In the genomic region with DNA sequence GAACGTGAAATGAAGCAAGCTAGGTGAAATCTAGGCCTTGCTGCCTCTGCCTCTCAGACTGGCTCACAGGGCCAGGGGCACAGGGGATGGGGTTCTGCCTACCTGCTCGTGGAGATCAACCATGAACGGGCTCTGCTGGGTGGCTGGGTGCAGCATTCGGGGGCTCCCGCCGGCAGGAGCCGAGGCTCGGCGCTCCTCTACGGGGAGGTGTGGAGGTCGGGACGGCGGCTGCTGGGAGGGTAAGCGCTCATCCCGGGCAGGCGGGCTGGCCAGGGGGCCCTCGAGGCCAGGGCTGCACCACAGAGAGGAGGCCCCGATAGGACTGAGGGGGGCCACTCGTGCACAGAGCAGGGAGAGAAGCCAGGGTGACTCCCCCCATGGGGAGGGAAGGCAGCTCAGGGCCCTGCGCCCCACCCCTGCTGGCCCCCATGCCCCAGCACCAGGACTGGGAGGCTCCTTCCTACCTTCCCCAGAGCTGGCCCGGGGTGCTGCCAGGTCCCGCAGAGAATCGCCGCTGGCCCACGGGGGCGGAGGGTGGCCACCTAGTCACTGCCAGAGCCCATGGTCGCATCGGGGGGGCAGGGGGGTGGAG, we compare ENCODE assay signal across 18 cellular contexts. TPM values are rescaled to one million over a fixed set of nuclear protein-coding genes. Genes with fewer than 3 reads are reported as not detected.
DNase-seq lines count a peak whose midpoint lies in the region; ATAC-seq, FAIRE-seq and TF ChIP-seq lines count a peak whose summit lies in the region.
"Had no signal": no experiment of that assay in that cellular context is flagged by ENCODE, and none has a peak within 500 bp of the region (broad histone marks: within the 10 kb centered on the region; RNA-seq: fewer than 3 reads in every experiment).

No MANE protein-coding gene starts in this region.

- 0 out of 2 replicates have a peak, but pooled peaks have one; percentile 32 for TF ChIP-seq POLR2A in GM12878 (IDR thresholded peaks at IDR 0.05; ENCODE audit: low read depth, low read length)

- peak overlapping the region; percentile 96 to 100 (median 98) for H3K4me2 ChIP-seq in BLaER1 treated with 17β-estradiol and CSF1 and Interleukin-3, amounts not matched to agents 10 nM and 100 nM
- peak overlapping the region; percentile 1; the same call in 1 of the 2 replicates for H3K4me2 ChIP-seq in GM12878 (ENCODE audit: control insufficient read depth, insufficient read depth)

- peak overlapping the region in 10 of 11 experiments; percentile 20 to 100 (median 98); a peak in 18 of 22 replicates for H3K27ac ChIP-seq in BLaER1 treated with 17β-estradiol and CSF1 and Interleukin-3, amounts not matched to agents 10 nM and 100 nM
- H3K27ac ChIP-seq in GM12878 (ENCODE audit: control insufficient read depth, insufficient read depth), result no peak overlapping the region
- H3K27ac ChIP-seq in upper lobe of right lung, result no peak overlapping the region

- H3K27ac Mint-ChIP-seq in natural killer cell treated with Interleukin-12 subunit alpha and Interleukin-12 subunit beta and Interleukin-15 and Interleukin-18, amount 100 ng/mL, for 72 hours, result peak overlapping the region; percentile 90 to 95

- CTCF ChIA-PET in GM12878 (lab: Yijun Ruan, JAX), result interaction anchor here (1.5 kb wide), 1 partner anchor 12 kb away, joined by 4 read pairs; no protein-coding TSS in a partner anchor

- ATAC-seq in GM12878, result no peak
- no peak for ATAC-seq in natural killer cell treated with Interleukin-12 subunit alpha and Interleukin-12 subunit beta and Interleukin-15 and Interleukin-18, amount 100 ng/mL, for 72 hours
- no peak for ATAC-seq in upper lobe of right lung

- SMC1A ChIA-PET in GM12878 (lab: Charles Lee; ENCODE audit: uncharacterized antibody, unreplicated experiment), result no interaction called here

- DNase-seq in H7 (peak; percentile 58), GM12878 (ENCODE audit: low read depth, low spot score) (no peak), OCI-M1 (lab: John Stamatoyannopoulos, UW) (no peak), NCI-H526 treated with DMSO at 0.1 percent for 48 hours (lab: John Stamatoyannopoulos, UW) (no peak), upper lobe of right lung (no peak), RKO (ENCODE audit: low spot score) (no peak)
- DNase-seq in natural killer cell treated with Interleukin-12 subunit alpha and Interleukin-12 subunit beta and Interleukin-15 and Interleukin-18, amount 100 ng/mL, for 72 hours (ENCODE audit: low spot score), result no peak
- DNase-seq: activated gamma-delta T cell treated with Interleukin-2 at 50 U/mL for 16 hours, GDM1, NCI-H1105 treated with DMSO at 0.1 percent for 48 hours, NCI-H446 treated with DMSO at 0.1 percent for 48 hours, Peyer's patch had no signal

- H3K36me3 ChIP-seq in BLaER1 treated with 17β-estradiol and CSF1 and Interleukin-3, amounts not matched to agents 10 nM and 100 nM, result peaks cover 28 to 61% (median 47%) of the 10 kb centered on the region in 11 experiments
- peaks cover 29% of the 10 kb centered on the region for H3K36me3 ChIP-seq in H7 (replicated peaks; ENCODE audit: control insufficient read depth, insufficient read depth, low read length)
- H3K36me3 ChIP-seq in GM12878 (ENCODE audit: control insufficient read depth in 2 of 2, insufficient read depth in 2 of 2, low read length in 1 of 2), result peaks cover 14 to 39% of the 10 kb centered on the region in 2 experiments
- peaks cover 48% of the 10 kb centered on the region for H3K36me3 ChIP-seq in upper lobe of right lung

- peak overlapping the region; percentile 43 to 100 (median 97); a peak in 21 of 22 replicates for H3K9ac ChIP-seq in BLaER1 treated with 17β-estradiol and CSF1 and Interleukin-3, amounts not matched to agents 10 nM and 100 nM
- no peak overlapping the region for H3K9ac ChIP-seq in GM12878 (ENCODE audit: control insufficient read depth, insufficient read depth, low read length)

- H3K9me3 Mint-ChIP-seq in natural killer cell treated with Interleukin-12 subunit alpha and Interleukin-12 subunit beta and Interleukin-15 and Interleukin-18, amount 100 ng/mL, for 72 hours, result no peaks in the 10 kb centered on the region

- intact Hi-C loops in GM12878 (cut with micrococcal nuclease; ENCODE audit: unreplicated experiment) (loop anchor here (10.0 kb wide), 2 partner anchors 147 to 1583 kb away; partner anchors contain the start of genes HIGD2A, N4BP3 and NOP16), upper lobe of right lung (cut with DNase I) (no loop called here)

- BruUV-seq in GM12878 (replicated peaks; lab: Mats Ljungman, UMichigan), result no TSS peak

- peaks cover 67 to 88% (median 81%) of the 10 kb centered on the region in 10 experiments for H3K4me1 ChIP-seq in BLaER1 treated with 17β-estradiol and CSF1 and Interleukin-3, amounts not matched to agents 10 nM and 100 nM
- H3K4me1 ChIP-seq in GM12878 (ENCODE audit: control insufficient read depth, insufficient read depth, low read length) (peaks cover 47% of the 10 kb centered on the region), upper lobe of right lung (peaks cover 49% of the 10 kb centered on the region)

- no peak overlapping the region for H2AFZ ChIP-seq in GM12878 (ENCODE audit: control insufficient read depth, low read depth, low read length)

- RAD21 ChIA-PET in GM12878 (lab: Charles Lee; ENCODE audit: unreplicated experiment), result interaction anchor here (1.3 kb wide), 1 partner anchor 116 kb away, joined by 3 read pairs; the partner anchor contains the start of gene CLTB

- peaks cover 57 to 81% (median 78%) of the 10 kb centered on the region in 11 experiments for H4K20me1 ChIP-seq in BLaER1 treated with 17β-estradiol and CSF1 and Interleukin-3, amounts not matched to agents 10 nM and 100 nM
- no peaks in the 10 kb centered on the region; the same call in 1 of the 2 replicates for H4K20me1 ChIP-seq in GM12878 (ENCODE audit: control insufficient read depth, insufficient read depth)

- H3K27me3 ChIP-seq in BLaER1 treated with 17β-estradiol and CSF1 and Interleukin-3, amounts not matched to agents 10 nM and 100 nM, result no peaks in the 10 kb centered on the region
- no peaks in the 10 kb centered on the region for H3K27me3 ChIP-seq in H7 (ENCODE audit: control insufficient read depth, insufficient read depth, low read length)
- no peaks in the 10 kb centered on the region for H3K27me3 ChIP-seq in GM12878 (replicated peaks in 1 of 2; ENCODE audit: control insufficient read depth in 2 of 2, insufficient read depth in 2 of 2, low read length in 1 of 2)
- no peaks in the 10 kb centered on the region for H3K27me3 ChIP-seq in upper lobe of right lung
- H3K27me3 ChIP-seq: cardiac muscle cell, Peyer's patch had no signal

- H3K9me3 ChIP-seq in BLaER1 treated with 17β-estradiol and CSF1 and Interleukin-3, amounts not matched to agents 10 nM and 100 nM (replicated peaks in 1 of 11), result no peaks in the 10 kb centered on the region
- H3K9me3 ChIP-seq in GM12878 (replicated peaks; ENCODE audit: control insufficient read depth, insufficient read depth, low read length) (no peaks in the 10 kb centered on the region), upper lobe of right lung (no peaks in the 10 kb centered on the region)
- H3K9me3 ChIP-seq: Peyer's patch had no signal

- no peaks in the 10 kb centered on the region for H3K27me3 Mint-ChIP-seq in natural killer cell treated with Interleukin-12 subunit alpha and Interleukin-12 subunit beta and Interleukin-15 and Interleukin-18, amount 100 ng/mL, for 72 hours

- no peak for TF ChIP-seq CTCF in GM12878 (IDR thresholded peaks at IDR 0.05 in 2 of 3, conservative IDR thresholded peaks at IDR 0.05 in 1 of 3; ENCODE audit: control insufficient read depth in 2 of 3, extremely low read depth in 1 of 3, insufficient read depth in 1 of 3, low read depth in 3 of 3, low read length in 3 of 3)
- no peak for TF ChIP-seq CTCF in upper lobe of right lung (IDR thresholded peaks at IDR 0.05)

- H3K79me2 ChIP-seq in GM12878 (ENCODE audit: control insufficient read depth, insufficient read depth, low read length), result peaks cover 54% of the 10 kb centered on the region

- FAIRE-seq in GM12878 (lab: Jason Lieb, UNC), result no peak
- FAIRE-seq: endothelial cell of umbilical vein, GM19239 had no signal

- H3K36me3 Mint-ChIP-seq in natural killer cell treated with Interleukin-12 subunit alpha and Interleukin-12 subunit beta and Interleukin-15 and Interleukin-18, amount 100 ng/mL, for 72 hours, result no peaks in the 10 kb centered on the region

- no peak for TF ChIP-seq EP300 in GM12878 (IDR thresholded peaks at IDR 0.05; ENCODE audit: borderline replicate concordance in 1 of 2, control insufficient read depth in 1 of 2, low read depth in 2 of 2, low read length in 2 of 2)

- H3K4me1 Mint-ChIP-seq in natural killer cell treated with Interleukin-12 subunit alpha and Interleukin-12 subunit beta and Interleukin-15 and Interleukin-18, amount 100 ng/mL, for 72 hours (ENCODE audit: low read depth in 2 of 2), result peaks cover 46 to 49% of the 10 kb centered on the region in 2 donors

- in situ Hi-C loops in GM12878 (cut with MboI), result no loop called here

- peak overlapping the region in 8 of 10 experiments; percentile 12 to 95 (median 44); a peak in 16 of 20 replicates for H3K4me3 ChIP-seq in BLaER1 treated with 17β-estradiol and CSF1 and Interleukin-3, amounts not matched to agents 10 nM and 100 nM
- H3K4me3 ChIP-seq in H7 (ENCODE audit: insufficient read depth, low read depth, low read length), result no peak overlapping the region
- H3K4me3 ChIP-seq in GM12878, result no peak overlapping the region
- H3K4me3 ChIP-seq in upper lobe of right lung, result no peak overlapping the region
- H3K4me3 ChIP-seq: cardiac muscle cell had no signal

- 87% methylated on average over 20 of the region's 28 CpGs for WGBS in GM12878 (ENCODE audit: insufficient coverage, insufficient replicate concordance, low lambda C conversion rate, missing lambda C conversion rate)

- no peak overlapping the region for H3K4me3 Mint-ChIP-seq in natural killer cell treated with Interleukin-12 subunit alpha and Interleukin-12 subunit beta and Interleukin-15 and Interleukin-18, amount 100 ng/mL, for 72 hours

- no peak for TF ChIP-seq RAD21 in GM12878 (IDR thresholded peaks at IDR 0.05; ENCODE audit: insufficient read depth, low read depth, low read length)

- POLR2A ChIA-PET in GM12878 (lab: Charles Lee), result no interaction called here

RNA-seq across cellular contexts. Expression of gene RNF44, which starts 5.2 kb away (rescaled TPM):
- 67.4 and 75.6 TPM in 2 replicates for total RNA-seq in H7 (2014; rRNA removed; shearing (Covaris generic))
- total RNA-seq in GM12878 (2013; cell fraction: nucleolus; rRNA removed), result 66.8 and 80.6 TPM in 2 replicates
- total RNA-seq in GM12878 (2014; rRNA removed) (8.8 and 9.4 TPM in 2 replicates), GM12878 (2014; rRNA removed; fragmentation: Illumina TruSeq; extraction: Trizol) (5.7 and 5.8 TPM in 2 replicates), GM12878 (2021) (46.5 and 51.9 TPM in 2 replicates), upper lobe of right lung (48.0 TPM)
- polyA plus RNA-seq in GM12878 (2011; ENCODE audit: low read depth), result 8.0 TPM
- polyA plus RNA-seq in GM12878 (2011; rRNA removed) (5.1 and 8.8 TPM in 2 replicates), GM12878 (2014; fragmentation: Illumina TruSeq; extraction: Trizol) (5.2 and 10.4 TPM in 2 replicates), GM12878 (2014; fragmentation: Nextera tagmentation; extraction: Ambion mirVana) (1 to 10 TPM; 1.7 to 3.5 TPM), GM12878 (2014; rRNA removed) (31.9 and 35.0 TPM in 2 replicates), GM12878 (2016; fragmentation: Nextera tagmentation; extraction: Ambion mirVana) (1 to 10 TPM; 6.4 to 7.1 TPM)
- polyA plus RNA-seq in GM12878 (2011; cell fraction: cytosol; rRNA removed), result 8.6 and 12.4 TPM in 2 replicates
- polyA plus RNA-seq in GM12878 (2011; cell fraction: nucleus; rRNA removed), result 145 and 166 TPM in 2 replicates
- 30.9 and 39.8 TPM in 2 replicates for polyA plus RNA-seq in GM12878 (2012)
- 3.8 and 8.8 TPM in 2 replicates for polyA minus RNA-seq in GM12878 (2011; rRNA and poly(A)+ RNA removed)
- polyA minus RNA-seq in GM12878 (2011; cell fraction: cytosol; rRNA and poly(A)+ RNA removed), result 8.7 and 10.7 TPM in 2 replicates
- 34.7 and 54.1 TPM in 2 replicates for polyA minus RNA-seq in GM12878 (2011; cell fraction: nucleus; rRNA and poly(A)+ RNA removed)
- total RNA-seq in natural killer cell treated with Interleukin-12 subunit alpha and Interleukin-12 subunit beta and Interleukin-15 and Interleukin-18, amount 100 ng/mL, for 72 hours, result 10 to 100 TPM; 58.1 to 76.3 TPM

RNA-seq across cellular contexts. Expression of gene CDHR2, which starts 17.1 kb away (rescaled TPM):
- total RNA-seq in H7 (2014; rRNA removed; shearing (Covaris generic)), result 0.04 and 0.21 TPM in 2 replicates
- 0.15 TPM in 1 of 2 replicates, not detected in the other for total RNA-seq in GM12878 (2013; cell fraction: nucleolus; rRNA removed)
- 0.06 TPM in 1 of 2 replicates, not detected in the other for total RNA-seq in GM12878 (2014; rRNA removed)
- total RNA-seq in GM12878 (2014; rRNA removed; fragmentation: Illumina TruSeq; extraction: Trizol), result 0.04 TPM in 1 of 2 replicates, not detected in the other
- total RNA-seq in GM12878 (2021), result 0.21 and 0.46 TPM in 2 replicates
- polyA plus RNA-seq in GM12878 (2011; ENCODE audit: low read depth), result not detected
- polyA plus RNA-seq in GM12878 (2011; rRNA removed), result 0.03 and 0.10 TPM in 2 replicates
- 0.01 and 0.02 TPM in 2 replicates for polyA plus RNA-seq in GM12878 (2011; cell fraction: cytosol; rRNA removed)
- 0.06 and 0.40 TPM in 2 replicates for polyA plus RNA-seq in GM12878 (2011; cell fraction: nucleus; rRNA removed)
- polyA plus RNA-seq in GM12878 (2012), result 0.15 TPM in 1 of 2 replicates, not detected in the other
- not detected in 2 replicates for polyA plus RNA-seq in GM12878 (2014; fragmentation: Illumina TruSeq; extraction: Trizol)
- polyA plus RNA-seq in GM12878 (2014; fragmentation: Nextera tagmentation; extraction: Ambion mirVana), result not detected
- not detected in 2 replicates for polyA plus RNA-seq in GM12878 (2014; rRNA removed)
- under 1 TPM in 1 of 2 experiments, not detected in 1; 0.19 TPM for polyA plus RNA-seq in GM12878 (2016; fragmentation: Nextera tagmentation; extraction: Ambion mirVana)
- polyA minus RNA-seq in GM12878 (2011; rRNA and poly(A)+ RNA removed), result not detected in 2 replicates
- polyA minus RNA-seq in GM12878 (2011; cell fraction: cytosol; rRNA and poly(A)+ RNA removed), result 0.94 TPM in 1 of 2 replicates, not detected in the other
- 0.12 TPM in 1 of 2 replicates, not detected in the other for polyA minus RNA-seq in GM12878 (2011; cell fraction: nucleus; rRNA and poly(A)+ RNA removed)
- total RNA-seq in natural killer cell treated with Interleukin-12 subunit alpha and Interleukin-12 subunit beta and Interleukin-15 and Interleukin-18, amount 100 ng/mL, for 72 hours, result under 1 TPM; 0.33 to 0.40 TPM
- total RNA-seq in upper lobe of right lung, result 0.35 TPM
- total RNA-seq: endothelial cell of umbilical vein, glomerular endothelial cell had no signal
- polyA plus RNA-seq: CD14-positive monocyte, endothelial cell of umbilical vein had no signal

Comparison
In these comparisons a context has a peak if more than half of its experiments do, and no peak if none do; other contexts are left out.
1. H3K27ac ChIP-seq: peak in BLaER1 treated with 17β-estradiol and CSF1 and Interleukin-3, amounts not matched to agents 10 nM and 100 nM (10 of 11); none in GM12878 (single experiment) and upper lobe of right lung (single experiment).
2. H3K4me3 ChIP-seq: peak in BLaER1 treated with 17β-estradiol and CSF1 and Interleukin-3, amounts not matched to agents 10 nM and 100 nM (8 of 10); none in H7 (single experiment), GM12878 (single experiment) and upper lobe of right lung (single experiment).